ENCODE assay signal across 12 cellular contexts in genomic region chr11:115287266-115287665, GRCh38.
"Had no signal": no experiment of that assay in that cellular context is flagged by ENCODE, and none has a peak within 500 bp of the region (broad histone marks: within the 10 kb centered on the region; RNA-seq: fewer than 3 reads in every experiment).

No MANE protein-coding gene starts in this region.

- H3K36me3 ChIP-seq: brain microvascular endothelial cell, neutrophil had no signal

- DNase-seq: activated CD4-positive, alpha-beta T cell treated with anti-CD3 and anti-CD28 coated beads, Interleukin-2, amount 10 ng/mL, durations not matched to agents 7 days and 5 days; activated CD4-positive, CD25-positive, alpha-beta regulatory T cell; activated CD8-positive, alpha-beta memory T cell treated with anti-CD3 and anti-CD28 coated beads for 24 hours; brain microvascular endothelial cell; dermis blood vessel endothelial cell; endodermal cell; erythroblast; kidney glomerular epithelial cell; naive B cell; stimulated activated CD4-positive, alpha-beta T cell treated with anti-CD3 and anti-CD28 coated beads, Interleukin-15, amount 100 ng/mL, for 24 hours; stimulated activated CD4-positive, alpha-beta T cell treated with anti-CD3 and anti-CD28 coated beads, Interleukin-4, amount 100 ng/mL, for 24 hours had no signal

- H3K27me3 ChIP-seq: brain microvascular endothelial cell, neutrophil had no signal

- H3K9me3 ChIP-seq: neutrophil had no signal

- H3K27ac ChIP-seq: brain microvascular endothelial cell, neutrophil had no signal
